Comparison of ENCODE assay signal across 21 cellular contexts in the genomic region with DNA sequence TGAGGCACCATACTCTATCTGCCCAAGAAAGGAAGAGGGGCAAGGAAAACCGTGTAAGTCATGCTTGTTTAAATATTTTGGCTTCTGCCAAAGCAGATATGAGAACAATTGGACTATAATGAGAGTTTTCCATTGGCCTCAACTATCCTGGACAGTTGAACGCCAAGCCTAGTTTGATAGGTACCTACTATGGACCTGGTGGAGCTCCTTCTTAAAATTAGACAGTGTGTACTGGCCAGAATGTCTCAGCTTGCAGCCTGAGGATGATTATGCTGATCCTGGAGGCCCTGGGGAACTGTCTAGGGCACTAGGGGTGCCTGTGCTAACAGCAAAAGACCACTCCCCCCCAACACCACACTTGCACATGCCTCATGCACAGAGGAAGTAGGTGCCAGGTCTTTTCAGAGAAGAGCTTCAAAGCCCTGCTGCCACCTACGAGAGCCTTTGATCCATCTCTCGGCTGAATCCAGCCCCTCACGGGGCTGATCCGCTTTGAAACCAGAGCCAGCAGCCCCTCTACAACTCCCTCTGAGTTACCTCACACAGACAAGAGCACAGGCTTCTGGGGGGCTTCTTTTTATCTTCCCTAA.
"Had no signal": no experiment of that assay in that cellular context is flagged by ENCODE, and none has a peak within 500 bp of the region (broad histone marks: within the 10 kb centered on the region; RNA-seq: fewer than 3 reads in every experiment).

No MANE protein-coding gene starts in this region.

- H3K36me3 ChIP-seq: heart left ventricle, prostate gland, right lobe of liver, tibial nerve, upper lobe of right lung, vagina had no signal

- H3K27me3 Mint-ChIP-seq: stimulated activated naive B cell treated with anti-CD40 and anti-IgM and Interleukin-4, amounts not matched to agents 10 μg/mL and 1 μg/mL and 100 μg/mL, for 72 hours had no signal

- H3K27ac ChIP-seq: dorsolateral prefrontal cortex, parathyroid adenoma, prostate gland, right lobe of liver, testis, tibial nerve, upper lobe of right lung, vagina had no signal

- H3K9me3 Mint-ChIP-seq: stimulated activated naive B cell treated with anti-CD40 and anti-IgM and Interleukin-4, amounts not matched to agents 10 μg/mL and 1 μg/mL and 100 μg/mL, for 72 hours had no signal

- H3K9ac ChIP-seq: parathyroid adenoma had no signal

- H3K4me1 Mint-ChIP-seq: stimulated activated naive B cell treated with anti-CD40 and anti-IgM and Interleukin-4, amounts not matched to agents 10 μg/mL and 1 μg/mL and 100 μg/mL, for 72 hours had no signal

- H3K4me1 ChIP-seq: parathyroid adenoma, prostate gland, right lobe of liver, testis, tibial nerve, upper lobe of right lung, vagina had no signal

- H3K27me3 ChIP-seq: dorsolateral prefrontal cortex, heart left ventricle, right lobe of liver, testis, tibial nerve, upper lobe of right lung, vagina had no signal

- H3K4me3 Mint-ChIP-seq: stimulated activated naive B cell treated with anti-CD40 and anti-IgM and Interleukin-4, amounts not matched to agents 10 μg/mL and 1 μg/mL and 100 μg/mL, for 72 hours had no signal

- H3K27ac Mint-ChIP-seq: stimulated activated naive B cell treated with anti-CD40 and anti-IgM and Interleukin-4, amounts not matched to agents 10 μg/mL and 1 μg/mL and 100 μg/mL, for 72 hours; stimulated activated naive CD8-positive, alpha-beta T cell treated with anti-CD3 and anti-CD28 coated beads, Interleukin-15, amount 100 ng/mL, for 72 hours had no signal

- ATAC-seq: left lobe of liver; naive thymus-derived CD4-positive, alpha-beta T cell; right lobe of liver; stimulated activated naive B cell treated with anti-CD40 and anti-IgM and Interleukin-4, amounts not matched to agents 10 μg/mL and 1 μg/mL and 100 μg/mL, for 72 hours; stimulated activated naive CD8-positive, alpha-beta T cell treated with anti-CD3 and anti-CD28 coated beads, Interleukin-15, amount 100 ng/mL, for 72 hours; upper lobe of right lung had no signal

- H3K9me3 ChIP-seq: heart left ventricle, prostate gland, right lobe of liver, testis, tibial nerve, upper lobe of right lung, vagina had no signal

- DNase-seq: cortex of kidney; dorsolateral prefrontal cortex; effector CD8-positive, alpha-beta T cell; foreskin melanocyte; hippocampal formation; mammary epithelial cell; retina; right lobe of liver; stimulated activated CD4-positive, alpha-beta T cell treated with anti-CD3 and anti-CD28 coated beads, Interleukin-2, amount 100 ng/mL, for 24 hours; stimulated activated CD4-positive, alpha-beta T cell treated with anti-CD3 and anti-CD28 coated beads, Interleukin-4, amount 100 ng/mL, for 4 hours; stimulated activated naive B cell treated with anti-CD40 and anti-IgM and Interleukin-4, amounts not matched to agents 10 μg/mL and 1 μg/mL and 100 μg/mL, for 72 hours; stimulated activated naive CD8-positive, alpha-beta T cell treated with anti-CD3 and anti-CD28 coated beads, Interleukin-15, amount 100 ng/mL, for 72 hours; testis; upper lobe of right lung had no signal

- H3K4me3 ChIP-seq: dorsolateral prefrontal cortex, heart left ventricle, prostate gland, right lobe of liver, testis, tibial nerve, upper lobe of right lung, vagina had no signal
